ENCODE assay signal across 19 cellular contexts in the genomic region with DNA sequence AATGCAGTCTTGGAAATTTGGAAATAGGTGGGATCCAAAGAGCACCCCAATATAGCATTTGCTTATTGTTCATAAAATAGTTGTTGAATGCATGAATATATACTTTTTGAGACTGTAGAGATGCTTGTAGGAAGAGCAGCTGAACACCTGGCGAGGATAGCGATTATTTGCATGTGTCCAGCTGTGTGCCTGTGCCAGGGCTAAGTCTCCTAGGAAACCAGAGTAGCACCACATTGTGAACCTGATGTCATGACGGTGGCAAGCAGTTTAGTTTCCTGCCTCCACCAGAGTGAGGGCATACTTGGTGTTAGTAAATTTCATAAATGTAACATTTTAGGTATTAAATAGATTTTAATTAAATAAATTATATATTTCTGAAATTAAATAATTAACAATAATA. TPM values are rescaled to one million over a fixed set of nuclear protein-coding genes. Genes with fewer than 3 reads are reported as not detected.
DNase-seq lines count a peak whose midpoint lies in the region; ATAC-seq and TF ChIP-seq lines count a peak whose summit lies in the region.
"Had no signal": no experiment of that assay in that cellular context is flagged by ENCODE, and none has a peak within 500 bp of the region (broad histone marks: within the 10 kb centered on the region; RNA-seq: fewer than 3 reads in every experiment).

No MANE protein-coding gene starts in this region.

- no peak overlapping the region for H2BK120ac ChIP-seq in mesenchymal stem cell (ENCODE audit: low read depth, low read length)

- H3K4me3 ChIP-seq in Karpas-422 (ENCODE audit: low read length) (peak overlapping the region; percentile 53; the same call in 1 of the 2 replicates), mesenchymal stem cell (ENCODE audit: insufficient read depth in 1 of 2, low read depth in 1 of 2, low read length in 2 of 2) (no peak overlapping the region)
- H3K4me3 ChIP-seq: SK-N-MC had no signal

- H3K9me3 ChIP-seq in Karpas-422 (ENCODE audit: low read length) = peaks cover 3% of the 10 kb centered on the region; the same call in 1 of the 2 replicates
- H3K9me3 ChIP-seq in mesenchymal stem cell (ENCODE audit: control insufficient read depth, low read length) = peaks cover 16% of the 10 kb centered on the region

- 95% methylated on average over 2 of the region's 3 CpGs for WGBS in mesenchymal stem cell

- H3K79me2 ChIP-seq in Karpas-422 (ENCODE audit: low read length) = no peaks in the 10 kb centered on the region

- no peak for ATAC-seq in foreskin keratinocyte

- H2AFZ ChIP-seq in Karpas-422 (ENCODE audit: low read length) (0 out of 2 replicates have a peak overlapping the region, but pooled peaks have one; percentile 39), mesenchymal stem cell (ENCODE audit: low read depth, low read length) (no peak overlapping the region)

- H2AK5ac ChIP-seq in mesenchymal stem cell (ENCODE audit: low read length, severe bottlenecking) = no peak overlapping the region

- no peak overlapping the region for H4K91ac ChIP-seq in mesenchymal stem cell (ENCODE audit: low read length)

- H3K79me1 ChIP-seq in mesenchymal stem cell (replicated peaks; ENCODE audit: low read length, poor library complexity, severe bottlenecking) = no peaks in the 10 kb centered on the region

- peak overlapping the region; percentile 68 for H3K4me2 ChIP-seq in Karpas-422 (ENCODE audit: low read depth, low read length, poor library complexity, severe bottlenecking)
- no peak overlapping the region for H3K4me2 ChIP-seq in mesenchymal stem cell (ENCODE audit: low read length, poor library complexity, severe bottlenecking)

- no peaks in the 10 kb centered on the region; the same call in 1 of the 2 replicates for H3K27me3 ChIP-seq in Karpas-422 (ENCODE audit: low read length)
- H3K27me3 ChIP-seq in foreskin keratinocyte = no peaks in the 10 kb centered on the region
- no peaks in the 10 kb centered on the region for H3K27me3 ChIP-seq in mesenchymal stem cell (ENCODE audit: control insufficient read depth in 1 of 2, insufficient read depth in 1 of 2, low read length in 2 of 2)

- no peak overlapping the region for H3K14ac ChIP-seq in mesenchymal stem cell (ENCODE audit: low read length in 2 of 2)

- no peak overlapping the region for H3K4ac ChIP-seq in mesenchymal stem cell (ENCODE audit: low read depth in 1 of 2, low read length in 2 of 2)

- no peaks in the 10 kb centered on the region for H4K20me1 ChIP-seq in Karpas-422 (ENCODE audit: insufficient read depth, low read depth, low read length)

- H2BK5ac ChIP-seq in mesenchymal stem cell (ENCODE audit: low read depth, low read length, poor library complexity, severe bottlenecking) = no peak overlapping the region

- DNase-seq in Karpas-422 (peak; percentile 74), NCI-H146 treated with DMSO at 0.1 percent for 48 hours (lab: John Stamatoyannopoulos, UW; ENCODE audit: unreplicated experiment) (peak; percentile 77), NCI-H748 (lab: John Stamatoyannopoulos, UW; ENCODE audit: unreplicated experiment) (peak; percentile 86), foreskin keratinocyte (no peak), SW 1271 (lab: John Stamatoyannopoulos, UW) (no peak), GM03348 (ENCODE audit: low spot score) (no peak), mesenchymal stem cell (no peak)
- DNase-seq: activated CD4-positive, alpha-beta T cell treated with anti-CD3 and anti-CD28 coated beads, Interleukin-2, amount 10 ng/mL, durations not matched to agents 24 days and 14 days; activated CD8-positive, alpha-beta memory T cell treated with anti-CD3 and anti-CD28 coated beads, Interleukin-2, amount 50 U/mL, for 48 hours; activated gamma-delta T cell treated with Interleukin-2 at 50 U/mL for 16 hours; AML-193; endodermal cell; KG1; kidney glomerular epithelial cell; midbrain; NCI-H1694; OCI-M1 had no signal

- TF ChIP-seq CTCF in foreskin keratinocyte (conservative IDR thresholded peaks at IDR 0.05) = no peak

- no peak overlapping the region for H2BK12ac ChIP-seq in mesenchymal stem cell (ENCODE audit: low read length in 2 of 2)

- H4K8ac ChIP-seq in mesenchymal stem cell (ENCODE audit: low read length) = no peak overlapping the region

- H3K9me2 ChIP-seq in Karpas-422 (replicated peaks; ENCODE audit: insufficient read depth, low read length) = no peaks in the 10 kb centered on the region

- H3K36me3 ChIP-seq in Karpas-422 (ENCODE audit: insufficient read depth, low read length) (no peaks in the 10 kb centered on the region), mesenchymal stem cell (ENCODE audit: control insufficient read depth in 1 of 2, insufficient read depth in 2 of 2, low read depth in 1 of 2, low read length in 2 of 2) (no peaks in the 10 kb centered on the region)

- H3K18ac ChIP-seq in mesenchymal stem cell (ENCODE audit: low read depth in 1 of 2, low read length in 2 of 2) = no peak overlapping the region

- H2BK15ac ChIP-seq in mesenchymal stem cell (ENCODE audit: low read depth, poor library complexity, severe bottlenecking) = no peak overlapping the region

- no peak overlapping the region for H3K23ac ChIP-seq in mesenchymal stem cell (ENCODE audit: low read length in 2 of 2)

- peak overlapping the region; percentile 19; the same call in 1 of the 2 replicates for H3K9ac ChIP-seq in Karpas-422 (ENCODE audit: low read length)
- H3K9ac ChIP-seq in mesenchymal stem cell (ENCODE audit: low read length) = no peak overlapping the region

- H3K4me1 ChIP-seq in Karpas-422 (ENCODE audit: low read length) (peaks cover 32% of the 10 kb centered on the region), foreskin keratinocyte (peaks cover 18% of the 10 kb centered on the region), mesenchymal stem cell (ENCODE audit: control insufficient read depth, insufficient read depth, low read depth, low read length) (peaks cover 2% of the 10 kb centered on the region)

- peak overlapping the region; percentile 85 for H3K27ac ChIP-seq in Karpas-422 (ENCODE audit: low read length)
- H3K27ac ChIP-seq in foreskin keratinocyte = peak overlapping the region; percentile 75
- H3K27ac ChIP-seq in mesenchymal stem cell (ENCODE audit: low read length, poor library complexity, severe bottlenecking) = no peak overlapping the region
- H3K27ac ChIP-seq: HL-60, SK-N-MC had no signal

RNA-seq across cellular contexts. Expression of a gene that starts 37.3 kb away (rescaled TPM):
- 14.1 and 16.5 TPM in 2 replicates for total RNA-seq in Karpas-422 (2014; rRNA removed; shearing (Covaris generic); ENCODE audit: low replicate concordance)
- total RNA-seq in foreskin keratinocyte = 103 and 108 TPM in 2 replicates
- polyA plus RNA-seq in foreskin keratinocyte = 42.9 and 52.8 TPM in 2 replicates
- 98.6 TPM for polyA plus RNA-seq in mesenchymal stem cell (2013, experiment 1 of 2)
- polyA plus RNA-seq in mesenchymal stem cell (2013, experiment 2 of 2) = 94.7 TPM

Comparison
In these comparisons a context has a peak if more than half of its experiments do, and no peak if none do; other contexts are left out.
1. DNase-seq: peak in Karpas-422 (single experiment), NCI-H146 treated with DMSO at 0.1 percent for 48 hours (single experiment) and NCI-H748 (single experiment); none in foreskin keratinocyte (0 of 2), SW 1271 (0 of 2), GM03348 (single experiment) and mesenchymal stem cell (single experiment).